8 cellular contexts compared by ENCODE assay signal in genomic region chr16:31108035-31108793, GRCh38. TPM values are rescaled to one million over a fixed set of nuclear protein-coding genes. Genes with fewer than 3 reads are reported as not detected.
DNase-seq lines count a peak whose midpoint lies in the region; ATAC-seq and TF ChIP-seq lines count a peak whose summit lies in the region.

TSS of gene BCKDK (plus strand) at chr16:31108386. CDS start at chr16:31109224, 838 bp downstream.

- H3K4me3 ChIP-seq in A673 (ENCODE audit: low read depth, low read length, poor library complexity, severe bottlenecking) (peak within 1 kb of the TSS; percentile 96), kidney epithelial cell (ENCODE audit: low read depth, low read length) (peak within 1 kb of the TSS; percentile 98)

- H3K4me1 ChIP-seq in A673 (ENCODE audit: insufficient read depth, low read length, poor library complexity, severe bottlenecking) = peaks cover 13% of the 10 kb centered on the region

- H3K36me3 ChIP-seq in A673 (ENCODE audit: insufficient read depth, low read length, poor library complexity, severe bottlenecking) (peaks cover 31% of the 10 kb centered on the region), kidney epithelial cell (ENCODE audit: control insufficient read depth, insufficient read depth, low read length) (peaks cover 2% of the 10 kb centered on the region)

- CTCF ChIA-PET in A673 (lab: Charles Lee) = no interaction called here

- POLR2A ChIA-PET in A673 (lab: Charles Lee; ENCODE audit: low non-redundant PET) = interaction anchor here (0.6 kb wide), 1 partner anchor 9 kb away, joined by 3 read pairs; the partner anchor contains the start of gene KAT8

- TF ChIP-seq CTCF in A673 (conservative IDR thresholded peaks at IDR 0.05; ENCODE audit: low read depth, low read length) (no peak), kidney epithelial cell (IDR thresholded peaks at IDR 0.05; ENCODE audit: insufficient read depth, low read length, poor library complexity, severe bottlenecking) (no peak)

- peak within 1 kb of the TSS; percentile 87 for H3K27ac ChIP-seq in A673 (ENCODE audit: low read depth, low read length, poor library complexity, severe bottlenecking)

- no TSS peak for BruUV-seq in A673 (replicated peaks; lab: Mats Ljungman, UMichigan)

- no peaks in the 10 kb centered on the region for H3K27me3 ChIP-seq in A673 (replicated peaks; ENCODE audit: insufficient read depth, low read depth, low read length, poor library complexity)
- no peaks in the 10 kb centered on the region for H3K27me3 ChIP-seq in kidney epithelial cell (ENCODE audit: control insufficient read depth, insufficient read depth, low read length)

- H3K9me3 ChIP-seq in A673 (ENCODE audit: low read depth, low read length, poor library complexity, severe bottlenecking) = no peaks in the 10 kb centered on the region

- intact Hi-C loops in A673 (cut with micrococcal nuclease; ENCODE audit: unreplicated experiment) = no loop called here

- peak; percentile 72 for ATAC-seq in GM18517 (IDR thresholded peaks at IDR 0.05; ENCODE audit: unreplicated experiment)
- peak; percentile 60 for ATAC-seq in HG03060 (IDR thresholded peaks at IDR 0.05; ENCODE audit: low read depth, unreplicated experiment)

- DNase-seq in A673 (ENCODE audit: low spot score) = peak; percentile 88
- DNase-seq in NCI-H226 = peak; percentile 77
- DNase-seq in activated CD4-positive, CD25-positive, alpha-beta regulatory T cell treated with anti-CD3 and anti-CD28 coated beads, Interleukin-2, amount 50 U/mL, for 72 hours = peak; percentile 77
- DNase-seq in cerebellum (ENCODE audit: low spot score) = peak; percentile 92
- no peak for DNase-seq in kidney epithelial cell (ENCODE audit: low read depth)
- peak; percentile 88 for DNase-seq in stimulated activated CD4-positive, alpha-beta T cell treated with anti-CD3 and anti-CD28 coated beads, Interleukin-15, amount 100 ng/mL, for 24 hours

RNA-seq across cellular contexts. Expression of gene BCKDK, which starts in this region (rescaled TPM):
- total RNA-seq in A673 (2021) = 36.6 and 40.6 TPM in 2 replicates
- 16.9 TPM for total RNA-seq in cerebellum
- 50.9 and 59.6 TPM in 2 replicates for total RNA-seq in kidney epithelial cell
